Comparison of ENCODE assay signal across 1 cellular context in genomic region chr6:138795809-138796469, GRCh38.
TF ChIP-seq lines count a peak whose summit lies in the region.

ECT2L (plus strand) TSS chr6:138796087; CDS start chr6:138813275, 17,188 bp downstream.

TF ChIP-seq in SK-N-SH treated with all-trans-retinoic acid at 6 μM for 48 hours, 23 proteins besides CTCF, POLR2A, EP300 and RAD21 (continued from another document):
- TF ChIP-seq, protein P1, sequence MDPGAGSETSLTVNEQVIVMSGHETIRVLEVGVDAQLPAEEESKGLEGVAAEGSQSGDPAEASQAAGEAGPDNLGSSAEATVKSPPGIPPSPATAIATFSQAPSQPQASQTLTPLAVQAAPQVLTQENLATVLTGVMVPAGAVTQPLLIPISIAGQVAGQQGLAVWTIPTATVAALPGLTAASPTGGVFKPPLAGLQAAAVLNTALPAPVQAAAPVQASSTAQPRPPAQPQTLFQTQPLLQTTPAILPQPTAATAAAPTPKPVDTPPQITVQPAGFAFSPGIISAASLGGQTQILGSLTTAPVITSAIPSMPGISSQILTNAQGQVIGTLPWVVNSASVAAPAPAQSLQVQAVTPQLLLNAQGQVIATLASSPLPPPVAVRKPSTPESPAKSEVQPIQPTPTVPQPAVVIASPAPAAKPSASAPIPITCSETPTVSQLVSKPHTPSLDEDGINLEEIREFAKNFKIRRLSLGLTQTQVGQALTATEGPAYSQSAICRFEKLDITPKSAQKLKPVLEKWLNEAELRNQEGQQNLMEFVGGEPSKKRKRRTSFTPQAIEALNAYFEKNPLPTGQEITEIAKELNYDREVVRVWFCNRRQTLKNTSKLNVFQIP (CRISPR knock-in tag; IDR thresholded peaks at IDR 0.05; ENCODE audit: borderline replicate concordance, low read depth), result no peak
- no peak for TF ChIP-seq ESRRG (CRISPR knock-in tag; IDR thresholded peaks at IDR 0.05)
